Comparison of ENCODE assay signal across 1 cellular context in genomic region chr14:54480830-54481562, GRCh38.
TF ChIP-seq lines count a peak whose summit lies in the region.

No MANE protein-coding gene starts in this region.

TF ChIP-seq in A549, 52 proteins besides CTCF, POLR2A, EP300 and RAD21:
- TF ChIP-seq ZFP36 (IDR thresholded peaks at IDR 0.05; ENCODE audit: borderline replicate concordance, partially characterized antibody), result no peak
- TF ChIP-seq FOSL2 (IDR thresholded peaks at IDR 0.05), result no peak
- TF ChIP-seq FOSL2 (CRISPR knock-in tag; IDR thresholded peaks at IDR 0.05), result no peak
- TF ChIP-seq PBX3 (IDR thresholded peaks at IDR 0.05), result no peak
- TF ChIP-seq HES2 (IDR thresholded peaks at IDR 0.05), result no peak
- no peak for TF ChIP-seq ZSCAN20 (CRISPR knock-in tag; IDR thresholded peaks at IDR 0.05)
- TF ChIP-seq HOXA7 (CRISPR knock-in tag; IDR thresholded peaks at IDR 0.05), result no peak
- TF ChIP-seq USF2 (IDR thresholded peaks at IDR 0.05), result no peak
- no peak for TF ChIP-seq ATOH8 (CRISPR knock-in tag; IDR thresholded peaks at IDR 0.05; ENCODE audit: low read depth)
